ENCODE assay signal across 20 cellular contexts in the genomic region with DNA sequence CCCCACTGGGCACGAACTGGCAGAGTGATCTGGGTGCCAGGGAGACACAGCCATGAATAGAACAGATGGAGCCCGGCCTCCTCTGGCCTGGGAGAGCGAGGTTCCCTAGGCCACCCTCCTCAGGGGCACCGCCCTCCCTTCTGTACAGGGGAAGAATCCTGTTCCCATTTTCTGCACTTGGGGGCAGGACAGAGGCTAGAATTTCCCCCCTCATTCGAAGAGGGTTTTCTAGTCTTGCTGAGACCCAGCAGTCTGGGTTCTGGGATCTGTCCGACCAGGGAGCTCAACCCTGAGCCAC. TPM values are rescaled to one million over a fixed set of nuclear protein-coding genes. Genes with fewer than 3 reads are reported as not detected.
"Had no signal": no experiment of that assay in that cellular context is flagged by ENCODE, and none has a peak within 500 bp of the region (broad histone marks: within the 10 kb centered on the region; RNA-seq: fewer than 3 reads in every experiment).

No MANE protein-coding gene starts in this region.

- H3K4me3 Mint-ChIP-seq: dendritic cell treated with granulocyte-macrophage colony-stimulating factor and Interleukin-4, amounts not matched to agents 40 ng/mL and 50 ng/mL, for 4 days; effector memory CD8-positive, alpha-beta T cell; naive thymus-derived CD4-positive, alpha-beta T cell; nephron progenitor cell; stimulated activated memory B cell treated with anti-CD40 and anti-IgM and Interleukin-4, amounts not matched to agents 10 μg/mL and 1 μg/mL and 100 μg/mL, for 72 hours; type B pancreatic cell had no signal

- H2AFZ ChIP-seq: hepatocyte had no signal

- H3K27me3 Mint-ChIP-seq: type B pancreatic cell had no signal

- H3K4me2 ChIP-seq: hepatocyte had no signal

- H3K27ac Mint-ChIP-seq: dendritic cell treated with granulocyte-macrophage colony-stimulating factor and Interleukin-4, amounts not matched to agents 40 ng/mL and 50 ng/mL, for 4 days; effector memory CD8-positive, alpha-beta T cell; naive thymus-derived CD4-positive, alpha-beta T cell; nephron progenitor cell; stimulated activated memory B cell treated with anti-CD40 and anti-IgM and Interleukin-4, amounts not matched to agents 10 μg/mL and 1 μg/mL and 100 μg/mL, for 72 hours; type B pancreatic cell had no signal

- H3K4me1 Mint-ChIP-seq: stimulated activated memory B cell treated with anti-CD40 and anti-IgM and Interleukin-4, amounts not matched to agents 10 μg/mL and 1 μg/mL and 100 μg/mL, for 72 hours had no signal

- H3K27ac ChIP-seq: foreskin keratinocyte, hepatocyte, neutrophil, ovary, uterus had no signal

- H3K9me3 ChIP-seq: left ventricle myocardium inferior, neutrophil, ovary, stomach, uterus had no signal

- H3K36me3 ChIP-seq: left ventricle myocardium inferior, neutrophil, ovary, uterus had no signal

- H3K36me3 Mint-ChIP-seq: naive thymus-derived CD4-positive, alpha-beta T cell; stimulated activated memory B cell treated with anti-CD40 and anti-IgM and Interleukin-4, amounts not matched to agents 10 μg/mL and 1 μg/mL and 100 μg/mL, for 72 hours; type B pancreatic cell had no signal

- ATAC-seq: effector memory CD8-positive, alpha-beta T cell; foreskin keratinocyte; left cardiac atrium; naive thymus-derived CD4-positive, alpha-beta T cell; right cardiac atrium had no signal

- H3K9me3 Mint-ChIP-seq: dendritic cell treated with granulocyte-macrophage colony-stimulating factor and Interleukin-4, amounts not matched to agents 40 ng/mL and 50 ng/mL, for 4 days; effector memory CD8-positive, alpha-beta T cell; naive thymus-derived CD4-positive, alpha-beta T cell; nephron progenitor cell; stimulated activated memory B cell treated with anti-CD40 and anti-IgM and Interleukin-4, amounts not matched to agents 10 μg/mL and 1 μg/mL and 100 μg/mL, for 72 hours; type B pancreatic cell had no signal

- H3K27me3 ChIP-seq: foreskin keratinocyte, hepatocyte, ovary, uterus had no signal

- H3K4me3 ChIP-seq: hepatocyte, left ventricle myocardium inferior, lung, ovary, stomach, uterus had no signal

- DNase-seq: effector memory CD8-positive, alpha-beta T cell; foreskin keratinocyte; head of caudate nucleus; mesendoderm; naive thymus-derived CD4-positive, alpha-beta T cell; nephron progenitor cell; small intestine; stimulated activated CD4-positive, alpha-beta T cell treated with anti-CD3 and anti-CD28 coated beads, Interleukin-4, amount 100 ng/mL, for 24 hours; stomach; uterus had no signal

- H3K4me1 ChIP-seq: foreskin keratinocyte had no signal

RNA-seq across cellular contexts. Expression of a gene that starts 52.7 kb away (rescaled TPM):
- polyA plus RNA-seq: naive thymus-derived CD4-positive, alpha-beta T cell had no signal
